23 cellular contexts compared by ENCODE assay signal in the genomic region with DNA sequence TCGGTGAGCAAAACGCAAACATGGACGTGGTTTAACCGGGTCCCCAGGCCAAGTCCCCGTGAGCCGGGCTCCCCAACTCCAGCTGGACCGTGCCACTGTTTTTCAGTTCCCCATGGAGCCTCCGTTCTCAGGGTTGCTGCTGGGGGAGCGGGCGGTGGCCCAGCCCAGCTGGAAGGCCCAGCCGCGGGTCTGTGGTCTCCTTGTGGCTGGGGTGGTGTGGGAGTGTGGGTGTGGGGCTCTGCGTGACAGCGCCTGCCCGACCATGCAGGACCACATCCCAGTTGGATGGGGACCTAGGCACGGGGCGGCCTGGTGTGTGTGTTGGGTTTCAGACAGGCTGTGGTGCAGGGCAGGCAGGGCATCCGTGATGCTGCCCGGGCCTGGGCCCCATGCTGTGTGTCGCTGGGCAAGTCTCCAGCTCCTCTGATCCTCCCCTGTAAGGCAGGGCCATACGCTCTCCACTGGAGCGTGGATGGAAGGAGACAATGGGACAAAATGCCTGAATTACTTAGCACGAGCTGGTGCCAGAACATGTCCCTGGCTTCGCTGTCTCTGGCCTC. TPM values are rescaled to one million over a fixed set of nuclear protein-coding genes. Genes with fewer than 3 reads are reported as not detected.
"Had no signal": no experiment of that assay in that cellular context is flagged by ENCODE, and none has a peak within 500 bp of the region (broad histone marks: within the 10 kb centered on the region; RNA-seq: fewer than 3 reads in every experiment).

No MANE protein-coding gene starts in this region.

- H3K36me3 Mint-ChIP-seq: activated CD4-positive, alpha-beta memory T cell treated with anti-CD3 and anti-CD28 coated beads for 36 hours; activated naive CD8-positive, alpha-beta T cell treated with anti-CD3 and anti-CD28 coated beads, Interleukin-2, amount 10 ng/mL, durations not matched to agents 7 days and 5 days; natural killer cell; stimulated activated effector memory CD8-positive, alpha-beta T cell treated with anti-CD3 and anti-CD28 coated beads, Interleukin-12 subunit alpha, Interleukin-12 subunit beta, amount 100 ng/mL, for 72 hours; WTC11 had no signal

- H3K27ac ChIP-seq: body of pancreas, foreskin keratinocyte, hepatocyte, neutrophil, parathyroid adenoma, sigmoid colon, tibial artery had no signal

- H3K4me3 ChIP-seq: body of pancreas, hepatocyte, lung, sigmoid colon, tibial artery had no signal

- H3K4me1 ChIP-seq: body of pancreas, foreskin keratinocyte, parathyroid adenoma, tibial artery had no signal

- H3K9me3 Mint-ChIP-seq: activated CD4-positive, alpha-beta memory T cell treated with anti-CD3 and anti-CD28 coated beads for 36 hours; activated T-helper 17 cell treated with anti-CD3 and anti-CD28 coated beads, Interleukin-2, amount 50 U/mL, for 72 hours; natural killer cell; stimulated activated effector memory CD8-positive, alpha-beta T cell treated with anti-CD3 and anti-CD28 coated beads, Interleukin-12 subunit alpha, Interleukin-12 subunit beta, amount 100 ng/mL, for 72 hours; T-helper 2 cell treated with Interferon-gamma antibody and Interleukin-4, amounts not matched to agents 5 μg/mL and 100 μg/mL, for 36 hours had no signal

- H3K9ac ChIP-seq: parathyroid adenoma had no signal

- H3K36me3 ChIP-seq: neutrophil, sigmoid colon, tibial artery had no signal

- H3K27ac Mint-ChIP-seq: activated CD4-positive, alpha-beta memory T cell treated with anti-CD3 and anti-CD28 coated beads for 36 hours; activated CD4-positive, alpha-beta T cell treated with anti-CD3 and anti-CD28 coated beads for 36 hours; activated naive CD8-positive, alpha-beta T cell treated with anti-CD3 and anti-CD28 coated beads, Interleukin-2, amount 10 ng/mL, durations not matched to agents 7 days and 5 days; activated T-helper 17 cell treated with anti-CD3 and anti-CD28 coated beads, Interleukin-2, amount 50 U/mL, for 72 hours; natural killer cell; stimulated activated effector memory CD8-positive, alpha-beta T cell treated with anti-CD3 and anti-CD28 coated beads, Interleukin-12 subunit alpha, Interleukin-12 subunit beta, amount 100 ng/mL, for 72 hours; T-helper 2 cell treated with Interferon-gamma antibody and Interleukin-4, amounts not matched to agents 5 μg/mL and 100 μg/mL, for 36 hours; WTC11 had no signal

- H3K4me2 ChIP-seq: hepatocyte had no signal

- H3K4me1 Mint-ChIP-seq: activated T-helper 17 cell treated with anti-CD3 and anti-CD28 coated beads, Interleukin-2, amount 50 U/mL, for 72 hours; WTC11 had no signal

- H3K9me3 ChIP-seq: body of pancreas, neutrophil, sigmoid colon, tibial artery had no signal

- H3K4me3 Mint-ChIP-seq: activated CD4-positive, alpha-beta memory T cell treated with anti-CD3 and anti-CD28 coated beads for 36 hours; activated CD4-positive, alpha-beta T cell treated with anti-CD3 and anti-CD28 coated beads for 36 hours; activated naive CD8-positive, alpha-beta T cell treated with anti-CD3 and anti-CD28 coated beads, Interleukin-2, amount 10 ng/mL, durations not matched to agents 7 days and 5 days; activated T-helper 17 cell treated with anti-CD3 and anti-CD28 coated beads, Interleukin-2, amount 50 U/mL, for 72 hours; natural killer cell; stimulated activated effector memory CD8-positive, alpha-beta T cell treated with anti-CD3 and anti-CD28 coated beads, Interleukin-12 subunit alpha, Interleukin-12 subunit beta, amount 100 ng/mL, for 72 hours; T-helper 2 cell treated with Interferon-gamma antibody and Interleukin-4, amounts not matched to agents 5 μg/mL and 100 μg/mL, for 36 hours; WTC11 had no signal

- DNase-seq: activated CD4-positive, alpha-beta memory T cell treated with anti-CD3 and anti-CD28 coated beads for 36 hours; activated CD4-positive, alpha-beta T cell treated with anti-CD3 and anti-CD28 coated beads for 36 hours; activated naive CD4-positive, alpha-beta T cell; activated naive CD8-positive, alpha-beta T cell treated with anti-CD3 and anti-CD28 coated beads, Interleukin-2, amount 10 ng/mL, durations not matched to agents 7 days and 5 days; activated T-cell treated with anti-CD3 and anti-CD28 coated beads, Interleukin-2, amount 50 U/mL, for 1 hour; amygdala; body of pancreas; caudate nucleus; foreskin keratinocyte; left cardiac atrium; natural killer cell; sigmoid colon; stimulated activated CD4-positive, alpha-beta T cell treated with anti-CD3 and anti-CD28 coated beads, Interleukin-4, amount 100 ng/mL, for 24 hours; tibial artery had no signal

- ATAC-seq: activated CD4-positive, alpha-beta T cell treated with anti-CD3 and anti-CD28 coated beads for 36 hours; activated T-helper 17 cell treated with anti-CD3 and anti-CD28 coated beads, Interleukin-2, amount 50 U/mL, for 72 hours; body of pancreas; foreskin keratinocyte; left cardiac atrium; natural killer cell; stimulated activated effector memory CD8-positive, alpha-beta T cell treated with anti-CD3 and anti-CD28 coated beads, Interleukin-12 subunit alpha, Interleukin-12 subunit beta, amount 100 ng/mL, for 72 hours; WTC11 had no signal

- H3K27me3 ChIP-seq: hepatocyte had no signal

RNA-seq across cellular contexts. Expression of gene IRF8, which starts 59.2 kb away (rescaled TPM):
- total RNA-seq: fibroblast of lung, foreskin keratinocyte had no signal
- polyA plus RNA-seq: foreskin keratinocyte had no signal
